In the genomic region with DNA sequence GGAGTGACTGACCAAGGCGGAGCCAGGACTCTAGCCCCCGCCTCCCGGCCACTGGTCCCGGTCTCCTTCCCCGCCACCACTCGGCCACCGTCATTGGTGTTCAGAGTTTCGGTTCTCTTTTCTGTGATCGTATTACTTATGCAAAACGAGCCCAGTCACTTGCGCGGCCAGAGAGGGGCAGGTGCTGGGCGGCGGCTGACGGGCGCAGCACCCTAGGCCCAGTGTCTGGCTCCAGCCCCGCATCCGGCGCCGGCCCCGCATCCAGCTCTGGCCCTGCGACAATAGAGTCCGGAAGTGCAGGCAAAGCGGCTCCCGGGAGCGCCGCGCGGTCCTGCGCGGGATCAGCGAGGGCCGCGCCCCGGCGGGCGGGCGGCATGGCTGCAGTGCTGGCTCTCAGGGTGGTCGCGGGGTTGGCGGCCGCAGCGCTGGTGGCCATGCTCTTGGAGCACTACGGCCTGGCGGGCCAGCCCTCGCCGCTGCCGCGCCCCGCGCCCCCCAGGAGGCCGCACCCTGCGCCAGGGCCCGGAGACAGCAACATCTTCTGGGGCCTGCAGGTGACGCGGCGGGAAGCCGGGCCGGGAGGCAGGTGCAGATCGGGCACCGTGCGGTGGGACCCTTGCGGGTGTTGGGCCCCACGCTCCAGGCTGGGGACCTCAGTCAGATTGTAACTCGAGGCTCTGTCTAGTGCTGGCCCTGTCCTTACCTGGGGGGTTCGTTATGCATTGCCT, we compare ENCODE assay signal across 8 cellular contexts. TPM values are rescaled to one million over a fixed set of nuclear protein-coding genes. Genes with fewer than 3 reads are reported as not detected.
DNase-seq lines count a peak whose midpoint lies in the region; ATAC-seq and TF ChIP-seq lines count a peak whose summit lies in the region.

TSS of gene TMEM62 (plus strand) at position 158 of the 728 bp plus-strand sequence. CDS start at position 375, 217 bp downstream.

- H3K9me3 ChIP-seq in Panc1 (ENCODE audit: control insufficient read depth, insufficient read depth, low read depth, low read length) (no peaks in the 10 kb centered on the region), esophagus muscularis mucosa (no peaks in the 10 kb centered on the region), muscle layer of colon (ENCODE audit: low read length) (no peaks in the 10 kb centered on the region)

- H3K4me1 ChIP-seq in Panc1 (ENCODE audit: control insufficient read depth, insufficient read depth, low read length), result peaks cover 11% of the 10 kb centered on the region
- H3K4me1 ChIP-seq in esophagus muscularis mucosa, result peaks cover 10 to 26% (median 22%) of the 10 kb centered on the region in 4 donors
- H3K4me1 ChIP-seq in muscle layer of colon (ENCODE audit: insufficient read depth, low read length), result peaks cover 12% of the 10 kb centered on the region

- peaks cover 4% of the 10 kb centered on the region; the same call in 1 of the 2 replicates for H3K36me3 ChIP-seq in Panc1 (ENCODE audit: control insufficient read depth, insufficient read depth, low read length)
- H3K36me3 ChIP-seq in esophagus muscularis mucosa, result peaks cover 18 to 33% (median 27%) of the 10 kb centered on the region in 4 donors
- peaks cover 12% of the 10 kb centered on the region for H3K36me3 ChIP-seq in muscle layer of colon (ENCODE audit: insufficient read depth, low read length)

- in situ Hi-C loops in Caki2 (cut with HindIII; ENCODE audit: low pct_unique_long_range_greater_than_20kb, low sequenced_read_pairs), result no loop called here
- in situ Hi-C loops in Panc1 (cut with HindIII; ENCODE audit: low pct_unique_long_range_greater_than_20kb, low sequenced_read_pairs), result no loop called here

- TF ChIP-seq CTCF in HL-60 (IDR thresholded peaks at IDR 0.05; ENCODE audit: insufficient read depth, low read length) (no peak), Panc1 (IDR thresholded peaks at IDR 0.05) (no peak), esophagus muscularis mucosa (IDR thresholded peaks at IDR 0.05) (peak in 1 of 3 experiments; percentile 9)

- H3K4me3 Mint-ChIP-seq in activated T-cell treated with anti-CD3 and anti-CD28 coated beads, Interleukin-2, amount 50 U/mL, for 72 hours, result peak within 1 kb of the TSS; percentile 93 to 96
- peak within 1 kb of the TSS; percentile 85 for H3K4me3 Mint-ChIP-seq in stimulated activated memory B cell treated with anti-CD40 and anti-IgM and Interleukin-4, amounts not matched to agents 10 μg/mL and 1 μg/mL and 100 μg/mL, for 72 hours

- peaks cover 0 to 3% of the 10 kb centered on the region in 2 donors for H3K9me3 Mint-ChIP-seq in activated T-cell treated with anti-CD3 and anti-CD28 coated beads, Interleukin-2, amount 50 U/mL, for 72 hours
- H3K9me3 Mint-ChIP-seq in stimulated activated memory B cell treated with anti-CD40 and anti-IgM and Interleukin-4, amounts not matched to agents 10 μg/mL and 1 μg/mL and 100 μg/mL, for 72 hours, result peaks cover 9% of the 10 kb centered on the region

- 0% methylated on average over 9 of the region's 66 CpGs for WGBS in esophagus muscularis mucosa

- peaks cover 21% of the 10 kb centered on the region for H3K4me1 Mint-ChIP-seq in activated T-cell treated with anti-CD3 and anti-CD28 coated beads, Interleukin-2, amount 50 U/mL, for 72 hours (ENCODE audit: low read depth)
- peaks cover 33% of the 10 kb centered on the region for H3K4me1 Mint-ChIP-seq in stimulated activated memory B cell treated with anti-CD40 and anti-IgM and Interleukin-4, amounts not matched to agents 10 μg/mL and 1 μg/mL and 100 μg/mL, for 72 hours

- TF ChIP-seq POLR2A in esophagus muscularis mucosa (IDR thresholded peaks at IDR 0.05; ENCODE audit: low read depth), result peak; percentile 39

- BruUV-seq in Panc1 (replicated peaks; lab: Mats Ljungman, UMichigan), result no TSS peak

- CTCF ChIA-PET in Panc1 (lab: Charles Lee), result no interaction called here

- POLR2A ChIA-PET in Panc1 (lab: Charles Lee), result no interaction called here

- peak within 1 kb of the TSS; percentile 98 for H3K9ac ChIP-seq in muscle layer of colon (ENCODE audit: low read length)

- H3K27ac ChIP-seq in HL-60 (replicated peaks), result peak within 1 kb of the TSS; percentile 62
- peak within 1 kb of the TSS; percentile 86 for H3K27ac ChIP-seq in Panc1 (ENCODE audit: low read length)
- peak within 1 kb of the TSS; percentile 85 to 93 (median 85) for H3K27ac ChIP-seq in esophagus muscularis mucosa (replicated peaks in 1 of 4)
- H3K27ac ChIP-seq in muscle layer of colon (ENCODE audit: low read depth, low read length), result peak within 1 kb of the TSS; percentile 70

- H3K4me3 ChIP-seq in HL-60 (replicated peaks; ENCODE audit: insufficient read depth, low read length), result peak within 1 kb of the TSS; percentile 85
- H3K4me3 ChIP-seq in Panc1 (ENCODE audit: low read depth in 2 of 2, low read length in 2 of 2), result peak within 1 kb of the TSS; percentile 70 to 83
- peak within 1 kb of the TSS; percentile 74 to 97 (median 82) for H3K4me3 ChIP-seq in esophagus muscularis mucosa
- H3K4me3 ChIP-seq in muscle layer of colon (ENCODE audit: low read depth in 1 of 2, low read length in 2 of 2), result peak within 1 kb of the TSS; percentile 77 to 96

- H3K36me3 Mint-ChIP-seq in activated T-cell treated with anti-CD3 and anti-CD28 coated beads, Interleukin-2, amount 50 U/mL, for 72 hours (ENCODE audit: insufficient read depth in 2 of 2), result peaks cover 2 to 4% of the 10 kb centered on the region in 2 donors
- peaks cover 17% of the 10 kb centered on the region for H3K36me3 Mint-ChIP-seq in stimulated activated memory B cell treated with anti-CD40 and anti-IgM and Interleukin-4, amounts not matched to agents 10 μg/mL and 1 μg/mL and 100 μg/mL, for 72 hours

- peak; percentile 81 for DNase-seq in Caki2 (ENCODE audit: low read depth)
- peak; percentile 75 to 79 for DNase-seq in HL-60 (ENCODE audit: low read depth in 1 of 2, low spot score in 1 of 2)
- DNase-seq in Panc1 (ENCODE audit: low read depth, low spot score), result peak; percentile 45
- DNase-seq in activated T-cell treated with anti-CD3 and anti-CD28 coated beads, Interleukin-2, amount 50 U/mL, for 72 hours, result peak; percentile 75 to 82
- peak; percentile 93 for DNase-seq in esophagus muscularis mucosa (ENCODE audit: extremely low spot score)

- intact Hi-C loops in Panc1 (cut with micrococcal nuclease; ENCODE audit: unreplicated experiment) (no loop called here), esophagus muscularis mucosa (cut with DNase I) (loop anchor here (10.0 kb wide), 1 partner anchor 51 kb away; the partner anchor contains the start of gene CCNDBP1)

- no peak for TF ChIP-seq EP300 in esophagus muscularis mucosa (IDR thresholded peaks at IDR 0.05)

- H3K27me3 Mint-ChIP-seq in activated T-cell treated with anti-CD3 and anti-CD28 coated beads, Interleukin-2, amount 50 U/mL, for 72 hours (ENCODE audit: low read depth), result peaks cover 6% of the 10 kb centered on the region
- no peaks in the 10 kb centered on the region for H3K27me3 Mint-ChIP-seq in stimulated activated memory B cell treated with anti-CD40 and anti-IgM and Interleukin-4, amounts not matched to agents 10 μg/mL and 1 μg/mL and 100 μg/mL, for 72 hours

- ATAC-seq in GM19467 (IDR thresholded peaks at IDR 0.05; ENCODE audit: unreplicated experiment), result peak; percentile 90
- ATAC-seq in Panc1, result peak; percentile 97
- peak; percentile 92 to 94 for ATAC-seq in activated T-cell treated with anti-CD3 and anti-CD28 coated beads, Interleukin-2, amount 50 U/mL, for 72 hours (replicated peaks in 1 of 2)
- ATAC-seq in stimulated activated memory B cell treated with anti-CD40 and anti-IgM and Interleukin-4, amounts not matched to agents 10 μg/mL and 1 μg/mL and 100 μg/mL, for 72 hours, result peak; percentile 98

- H3K27me3 ChIP-seq in HL-60 (ENCODE audit: insufficient read depth, poor library complexity, severe bottlenecking) (no peaks in the 10 kb centered on the region), Panc1 (ENCODE audit: control insufficient read depth, insufficient read depth, low read length) (no peaks in the 10 kb centered on the region), esophagus muscularis mucosa (no peaks in the 10 kb centered on the region), muscle layer of colon (ENCODE audit: control insufficient read depth in 1 of 2, insufficient read depth in 2 of 2, low read length in 2 of 2) (no peaks in the 10 kb centered on the region)

- peak within 1 kb of the TSS; percentile 86 for H3K27ac Mint-ChIP-seq in activated T-cell treated with anti-CD3 and anti-CD28 coated beads, Interleukin-2, amount 50 U/mL, for 72 hours
- H3K27ac Mint-ChIP-seq in stimulated activated memory B cell treated with anti-CD40 and anti-IgM and Interleukin-4, amounts not matched to agents 10 μg/mL and 1 μg/mL and 100 μg/mL, for 72 hours, result peak within 1 kb of the TSS; percentile 88

RNA-seq across cellular contexts. Expression of gene TMEM62, which starts in this region (rescaled TPM):
- total RNA-seq in Caki2 (2014; rRNA removed; shearing (Covaris generic); ENCODE audit: low replicate concordance), result 27.1 and 37.7 TPM in 2 replicates
- total RNA-seq in Panc1 (2021; ENCODE audit: unreplicated experiment), result 20.4 TPM
- polyA plus RNA-seq in Panc1 (2012; ENCODE audit: insufficient read length), result 11.4 TPM
- 10 to 100 TPM; 17.1 to 19.2 TPM for total RNA-seq in activated T-cell treated with anti-CD3 and anti-CD28 coated beads, Interleukin-2, amount 50 U/mL, for 72 hours
- total RNA-seq in esophagus muscularis mucosa, result 10 to 100 TPM; 21.5 to 32.0 (median 25.4) TPM

Comparison
In these comparisons a context has a peak if more than half of its experiments do, and no peak if none do; other contexts are left out.
1. Peak in every context shown above with its lines: DNase-seq, ATAC-seq, H3K4me3 ChIP-seq and H3K27ac ChIP-seq.